In the genomic region with DNA sequence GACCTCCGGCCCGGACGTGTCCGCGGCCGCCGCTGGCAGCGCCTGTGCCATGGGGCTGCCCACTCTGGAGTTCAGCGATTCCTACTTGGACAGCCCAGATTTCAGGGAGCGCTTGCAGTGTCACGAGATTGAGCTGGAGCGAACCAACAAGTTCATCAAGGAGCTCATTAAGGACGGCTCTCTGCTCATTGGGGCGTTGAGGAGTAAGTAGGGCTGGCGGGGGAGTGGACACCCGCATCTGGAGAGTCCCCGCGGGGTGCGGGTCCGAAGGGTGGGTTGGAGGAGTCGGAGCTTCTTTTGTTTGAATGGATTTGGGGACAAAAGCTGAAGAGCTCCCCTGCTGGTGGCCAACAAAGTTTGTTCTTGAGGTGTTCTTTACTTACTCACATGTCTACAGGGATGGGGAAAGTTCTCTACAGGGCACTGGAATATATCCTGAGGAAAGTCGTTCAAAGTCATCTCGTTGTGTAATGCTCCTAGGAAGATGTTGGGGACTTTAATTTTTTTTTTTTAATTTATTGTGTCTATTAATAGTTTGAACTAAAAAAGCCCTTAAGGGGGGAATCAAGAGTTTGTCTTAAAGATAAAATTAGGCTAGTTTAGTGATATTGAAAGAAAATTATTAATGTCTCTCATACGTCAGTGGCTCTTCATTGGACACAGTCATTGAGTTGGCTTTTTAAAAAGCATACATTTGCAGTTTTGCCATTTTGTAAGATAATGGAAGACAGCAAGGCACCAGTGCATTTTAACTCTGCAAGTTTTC, we compare ENCODE assay signal across 8 cellular contexts. TPM values are rescaled to one million over a fixed set of nuclear protein-coding genes. Genes with fewer than 3 reads are reported as not detected.
DNase-seq lines count a peak whose midpoint lies in the region; ATAC-seq lines count a peak whose summit lies in the region.

No MANE protein-coding gene starts in this region.

- peak; percentile 58 for ATAC-seq in GM19467 (IDR thresholded peaks at IDR 0.05; ENCODE audit: unreplicated experiment)
- peak; percentile 58 for ATAC-seq in HG03521 (IDR thresholded peaks at IDR 0.05; ENCODE audit: unreplicated experiment)

- DNase-seq in Daoy (ENCODE audit: low read depth) (peak; percentile 78), RPMI8226 (peak; percentile 63), caudate nucleus (lab: John Stamatoyannopoulos, UW) (peak in 36 of 61 donors; percentile 5 to 66 (median 32)), islet precursor cell (peak; percentile 87), smooth muscle cell of the brain vasculature (ENCODE audit: low read depth, low spot score) (peak; percentile 82), GF-D8 (lab: John Stamatoyannopoulos, UW) (no peak)

- H3K27ac ChIP-seq in caudate nucleus (ENCODE audit: low read depth, low read length): no peak overlapping the region

RNA-seq across cellular contexts. Expression of a gene that starts 0.7 kb away (rescaled TPM):
- total RNA-seq in Daoy (2014; rRNA removed; shearing (Covaris generic)): 6.7 and 6.9 TPM in 2 replicates
